ENCODE assay signal across 24 cellular contexts in genomic region chr12:9361879-9362326, GRCh38.
DNase-seq lines count a peak whose midpoint lies in the region; ATAC-seq and FAIRE-seq lines count a peak whose summit lies in the region.
"Had no signal": no experiment of that assay in that cellular context is flagged by ENCODE, and none has a peak within 500 bp of the region (broad histone marks: within the 10 kb centered on the region; RNA-seq: fewer than 3 reads in every experiment).

No MANE protein-coding gene starts in this region.

- H3K9me3 Mint-ChIP-seq in activated CD4-positive, alpha-beta memory T cell treated with anti-CD3 and anti-CD28 coated beads, Interleukin-2, amount 10 ng/mL, durations not matched to agents 7 days and 5 days: peaks cover 2% of the 10 kb centered on the region
- H3K9me3 Mint-ChIP-seq: T-helper 2 cell treated with Interferon-gamma antibody and Interleukin-4, amounts not matched to agents 5 μg/mL and 100 μg/mL, for 36 hours had no signal

- CTCF ChIA-PET in activated CD4-positive, alpha-beta memory T cell treated with anti-CD3 and anti-CD28 coated beads, Interleukin-2, amount 10 ng/mL, durations not matched to agents 7 days and 5 days (lab: Charles Lee): interaction anchor here (1.4 kb wide), 2 partner anchors 31 to 381 kb away, joined by 3 to 4 read pairs; no protein-coding TSS in a partner anchor

- H3K27me3 Mint-ChIP-seq in activated CD4-positive, alpha-beta memory T cell treated with anti-CD3 and anti-CD28 coated beads, Interleukin-2, amount 10 ng/mL, durations not matched to agents 7 days and 5 days: peaks cover 39% of the 10 kb centered on the region
- H3K27me3 Mint-ChIP-seq: naive thymus-derived CD8-positive, alpha-beta T cell had no signal

- peak overlapping the region; percentile 0 for H3K27ac Mint-ChIP-seq in activated CD4-positive, alpha-beta memory T cell treated with anti-CD3 and anti-CD28 coated beads, Interleukin-2, amount 10 ng/mL, durations not matched to agents 7 days and 5 days
- H3K27ac Mint-ChIP-seq: activated naive CD8-positive, alpha-beta T cell treated with anti-CD3 and anti-CD28 coated beads, Interleukin-2, amount 10 ng/mL, durations not matched to agents 7 days and 5 days; CD14-positive monocyte; mesothelial cell of epicardium; naive thymus-derived CD8-positive, alpha-beta T cell; T-helper 2 cell treated with Interferon-gamma antibody and Interleukin-4, amounts not matched to agents 5 μg/mL and 100 μg/mL, for 36 hours had no signal

- no peak overlapping the region for H3K4me3 Mint-ChIP-seq in activated CD4-positive, alpha-beta memory T cell treated with anti-CD3 and anti-CD28 coated beads, Interleukin-2, amount 10 ng/mL, durations not matched to agents 7 days and 5 days
- H3K4me3 Mint-ChIP-seq: activated naive CD8-positive, alpha-beta T cell treated with anti-CD3 and anti-CD28 coated beads, Interleukin-2, amount 10 ng/mL, durations not matched to agents 7 days and 5 days; CD14-positive monocyte; mesothelial cell of epicardium; naive thymus-derived CD8-positive, alpha-beta T cell; T-helper 2 cell treated with Interferon-gamma antibody and Interleukin-4, amounts not matched to agents 5 μg/mL and 100 μg/mL, for 36 hours had no signal

- peak; percentile 31 for ATAC-seq in GM21529 (IDR thresholded peaks at IDR 0.05; ENCODE audit: unreplicated experiment)
- ATAC-seq: heart right ventricle; naive thymus-derived CD8-positive, alpha-beta T cell; pancreas; right cardiac atrium had no signal

- no peak for FAIRE-seq in GM19239 (lab: Jason Lieb, UNC)
- FAIRE-seq: HTR-8/SVneo, pancreas had no signal

- H3K4me1 Mint-ChIP-seq in activated CD4-positive, alpha-beta memory T cell treated with anti-CD3 and anti-CD28 coated beads, Interleukin-2, amount 10 ng/mL, durations not matched to agents 7 days and 5 days: peaks cover 48% of the 10 kb centered on the region

- peaks cover 21% of the 10 kb centered on the region for H3K36me3 Mint-ChIP-seq in activated CD4-positive, alpha-beta memory T cell treated with anti-CD3 and anti-CD28 coated beads, Interleukin-2, amount 10 ng/mL, durations not matched to agents 7 days and 5 days (ENCODE audit: low read depth)
- H3K36me3 Mint-ChIP-seq: CD14-positive monocyte, mesothelial cell of epicardium had no signal

- peak; percentile 14 for DNase-seq in stimulated activated CD4-positive, alpha-beta T cell treated with anti-CD3 and anti-CD28 coated beads, Interleukin-15, amount 100 ng/mL, for 24 hours
- no peak for DNase-seq in stimulated activated CD4-positive, alpha-beta T cell treated with anti-CD3 and anti-CD28 coated beads, Interleukin-4, amount 100 ng/mL, for 24 hours
- no peak for DNase-seq in activated CD4-positive, alpha-beta memory T cell treated with anti-CD3 and anti-CD28 coated beads, Interleukin-2, amount 10 ng/mL, durations not matched to agents 7 days and 5 days
- DNase-seq in GM19239 (ENCODE audit: insufficient read length, low spot score): no peak
- no peak for DNase-seq in activated naive CD4-positive, alpha-beta T cell (lab: John Stamatoyannopoulos, UW)
- DNase-seq in kidney glomerular epithelial cell (lab: John Stamatoyannopoulos, UW): no peak
- DNase-seq: activated CD8-positive, alpha-beta memory T cell treated with anti-CD3 and anti-CD28 coated beads for 24 hours; activated naive CD8-positive, alpha-beta T cell treated with anti-CD3 and anti-CD28 coated beads, Interleukin-2, amount 10 ng/mL, durations not matched to agents 7 days and 5 days; DMS 273 treated with DMSO at 0.1 percent for 48 hours; HCEC 1CT; heart right ventricle; MV-4-11; naive thymus-derived CD8-positive, alpha-beta T cell; NCI-H1694 treated with DMSO at 0.1 percent for 48 hours; NCI-H526; pancreas; right cardiac atrium; stimulated activated CD8-positive, alpha-beta memory T cell treated with anti-CD3 and anti-CD28 coated beads, Interleukin-4, amount 100 ng/mL, for 48 hours; WERI-Rb-1 had no signal

- POLR2A ChIA-PET in activated CD4-positive, alpha-beta memory T cell treated with anti-CD3 and anti-CD28 coated beads, Interleukin-2, amount 10 ng/mL, durations not matched to agents 7 days and 5 days (lab: Charles Lee): interaction anchor here (1.0 to 1.2 kb wide), 2 partner anchors 9 to 21 kb away, joined by 3 to 5 read pairs; no protein-coding TSS in a partner anchor
